Comparison of ENCODE assay signal across 15 cellular contexts in genomic region chr5:31965227-31965626, GRCh38.
DNase-seq lines count a peak whose midpoint lies in the region; TF ChIP-seq lines count a peak whose summit lies in the region.
"Had no signal": no experiment of that assay in that cellular context is flagged by ENCODE, and none has a peak within 500 bp of the region (broad histone marks: within the 10 kb centered on the region; RNA-seq: fewer than 3 reads in every experiment).

No MANE protein-coding gene starts in this region.

- peaks cover 20% of the 10 kb centered on the region for H3K4me1 Mint-ChIP-seq in endothelial cell (ENCODE audit: unreplicated experiment)
- H3K4me1 Mint-ChIP-seq: CD14-positive monocyte had no signal

- H3K4me3 Mint-ChIP-seq in endothelial cell (ENCODE audit: unreplicated experiment) = peak overlapping the region; percentile 17
- H3K4me3 Mint-ChIP-seq: CD14-positive monocyte; CD8-positive, alpha-beta T cell; HFFc6 had no signal

- H3K9me3 ChIP-seq in NT2/D1 (ENCODE audit: insufficient read depth, low read length) (no peaks in the 10 kb centered on the region), BE2C (no peaks in the 10 kb centered on the region)
- H3K9me3 ChIP-seq: A549 had no signal

- H3K4me1 ChIP-seq in NT2/D1 (ENCODE audit: insufficient read depth, insufficient read length) (no peaks in the 10 kb centered on the region), BE2C (0 out of 2 replicates have a peak, but pooled peaks cover 3% of the 10 kb centered on the region)

- H3K27me3 ChIP-seq in NT2/D1 (ENCODE audit: insufficient read depth, insufficient read length) (no peaks in the 10 kb centered on the region), BE2C (no peaks in the 10 kb centered on the region; the same call in 1 of the 2 replicates)

- H3K27ac Mint-ChIP-seq in endothelial cell (ENCODE audit: unreplicated experiment) = no peak overlapping the region
- H3K27ac Mint-ChIP-seq: CD8-positive, alpha-beta T cell; HFFc6 had no signal

- TF ChIP-seq CTCF in endothelial cell (IDR thresholded peaks at IDR 0.05; ENCODE audit: unreplicated experiment) (no peak), BE2C (IDR thresholded peaks at IDR 0.05; ENCODE audit: low read depth, low read length) (no peak)

- DNase-seq in NT2/D1 (ENCODE audit: low read depth, low spot score) (peak; percentile 18), endothelial cell (ENCODE audit: low spot score) (no peak), iPS-NIHi11 (ENCODE audit: low spot score) (peak; percentile 25), DMS 273 (lab: John Stamatoyannopoulos, UW; ENCODE audit: unreplicated experiment) (no peak), NCI-H446 treated with DMSO at 0.1 percent for 48 hours (lab: John Stamatoyannopoulos, UW) (no peak), BE2C (no peak)
- DNase-seq: CD8-positive, alpha-beta T cell; COR-L47; DND-41; GF-D8; GM23248; HCEC 1CT; HFFc6 had no signal

- peaks cover 38% of the 10 kb centered on the region for H3K36me3 Mint-ChIP-seq in endothelial cell (ENCODE audit: low read depth, unreplicated experiment)
- H3K36me3 Mint-ChIP-seq: CD14-positive monocyte; CD8-positive, alpha-beta T cell had no signal

- H3K4me3 ChIP-seq in NT2/D1 (ENCODE audit: insufficient read length, low read depth) (no peak overlapping the region), BE2C (ENCODE audit: low read depth, low read length) (no peak overlapping the region)
- H3K4me3 ChIP-seq: A549, GM23248 had no signal

- no peak overlapping the region for H3K9ac ChIP-seq in NT2/D1 (ENCODE audit: insufficient read length, low read depth)
- H3K9ac ChIP-seq: GM23248 had no signal

- H3K36me3 ChIP-seq in NT2/D1 (ENCODE audit: insufficient read depth, insufficient read length, low read length) = no peaks in the 10 kb centered on the region
- H3K36me3 ChIP-seq in BE2C = no peaks in the 10 kb centered on the region

- H3K9me3 Mint-ChIP-seq in endothelial cell (ENCODE audit: unreplicated experiment) = no peaks in the 10 kb centered on the region
- H3K9me3 Mint-ChIP-seq: CD8-positive, alpha-beta T cell; HFFc6 had no signal

- H3K27me3 Mint-ChIP-seq in endothelial cell (ENCODE audit: unreplicated experiment) = peaks cover 12% of the 10 kb centered on the region

Comparison
In these comparisons a context has a peak if more than half of its experiments do, and no peak if none do; other contexts are left out.
1. DNase-seq: peak in NT2/D1 (single experiment) and iPS-NIHi11 (single experiment); none in endothelial cell (single experiment), DMS 273 (single experiment), NCI-H446 treated with DMSO at 0.1 percent for 48 hours (single experiment) and BE2C (single experiment).